1 cellular context compared by ENCODE assay signal in the genomic region with DNA sequence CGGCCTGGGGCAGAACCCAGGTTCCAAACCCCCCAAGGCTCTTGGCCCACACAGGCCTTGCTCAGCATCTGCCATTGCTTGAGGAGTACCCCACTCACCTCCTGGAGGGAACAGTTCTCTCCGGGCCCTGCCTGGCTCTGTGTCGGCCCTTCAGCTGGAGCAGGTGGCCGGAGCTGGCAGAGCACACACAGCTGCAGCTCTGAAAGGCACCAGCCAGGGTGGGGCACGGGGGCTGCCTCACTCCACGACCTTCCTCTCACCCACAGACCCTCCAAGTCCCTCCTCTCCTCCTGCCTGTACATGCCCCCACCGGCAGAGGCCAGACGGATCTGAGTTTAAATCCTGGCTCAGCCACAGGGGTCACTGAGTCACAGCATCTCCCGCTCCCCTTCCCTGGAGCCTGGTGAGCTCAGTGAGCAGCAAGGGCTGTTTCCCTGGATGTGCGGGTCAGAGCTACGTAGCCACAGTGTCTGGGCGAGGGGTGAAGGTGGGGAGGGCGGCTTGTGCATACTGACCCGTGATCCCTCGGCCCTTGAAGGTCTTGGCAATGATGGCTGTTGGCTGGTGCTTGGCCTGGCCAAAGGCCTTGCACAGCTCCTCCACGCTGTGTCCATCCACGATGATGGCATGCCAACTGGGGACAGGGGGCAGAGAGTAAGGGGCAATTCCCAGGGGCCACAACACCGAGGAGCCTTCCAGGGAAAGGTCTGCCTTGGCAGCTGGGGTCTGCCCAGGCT.
TF ChIP-seq lines count a peak whose summit lies in the region.

No MANE protein-coding gene starts in this region.

TF ChIP-seq in HCT116, 20 proteins besides CTCF, POLR2A, EP300 and RAD21:
- TF ChIP-seq TCF7L2 (IDR thresholded peaks at IDR 0.05; ENCODE audit: borderline replicate concordance, extremely low read depth, insufficient read depth, insufficient read length) (no peak), POLR2AphosphoS5 (IDR thresholded peaks at IDR 0.05; ENCODE audit: low read depth, low read length) (0 out of 2 replicates have a peak, but pooled peaks have one; percentile 4), EGR1 (IDR thresholded peaks at IDR 0.05; ENCODE audit: low read depth) (no peak), REST (IDR thresholded peaks at IDR 0.05; ENCODE audit: low read depth) (no peak), ATF3 (IDR thresholded peaks at IDR 0.05) (no peak)
- TF ChIP-seq, protein P1, sequence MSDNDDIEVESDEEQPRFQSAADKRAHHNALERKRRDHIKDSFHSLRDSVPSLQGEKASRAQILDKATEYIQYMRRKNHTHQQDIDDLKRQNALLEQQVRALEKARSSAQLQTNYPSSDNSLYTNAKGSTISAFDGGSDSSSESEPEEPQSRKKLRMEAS (IDR thresholded peaks at IDR 0.05): no peak
